ENCODE assay signal across 13 cellular contexts in the genomic region with DNA sequence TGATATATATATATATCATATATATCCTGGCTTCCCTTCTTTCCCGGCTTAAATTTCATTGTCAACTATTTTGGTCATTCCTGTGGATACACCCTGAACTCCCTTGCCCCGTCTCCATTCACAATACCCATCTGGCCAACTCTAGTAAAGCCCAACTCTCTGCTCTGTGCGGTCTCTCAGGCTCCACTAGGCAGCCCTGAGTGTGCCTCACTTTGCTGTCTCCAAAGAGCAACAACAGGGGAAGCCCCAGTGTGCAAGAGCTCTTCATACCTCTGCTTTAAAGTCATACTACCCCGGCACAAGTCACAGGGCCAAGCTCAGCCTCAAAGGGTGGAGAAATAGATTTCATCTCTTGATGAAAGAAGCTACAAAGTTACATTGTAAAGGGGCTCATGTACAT. TPM values are rescaled to one million over a fixed set of nuclear protein-coding genes. Genes with fewer than 3 reads are reported as not detected.
DNase-seq lines count a peak whose midpoint lies in the region; ATAC-seq, FAIRE-seq and TF ChIP-seq lines count a peak whose summit lies in the region.
"Had no signal": no experiment of that assay in that cellular context is flagged by ENCODE, and none has a peak within 500 bp of the region (broad histone marks: within the 10 kb centered on the region; RNA-seq: fewer than 3 reads in every experiment).

No MANE protein-coding gene starts in this region.

- H3K36me3 Mint-ChIP-seq in GM23338 (ENCODE audit: low read depth) (no peaks in the 10 kb centered on the region), T-helper 17 cell (ENCODE audit: low read depth) (no peaks in the 10 kb centered on the region)
- H3K36me3 Mint-ChIP-seq: natural killer cell; stimulated activated effector memory CD8-positive, alpha-beta T cell treated with anti-CD3 and anti-CD28 coated beads, Interleukin-12 subunit alpha, Interleukin-12 subunit beta, amount 100 ng/mL, for 72 hours had no signal

- no peak for TF ChIP-seq CTCF in GM23338 (conservative IDR thresholded peaks at IDR 0.05; ENCODE audit: low read depth in 2 of 2)
- TF ChIP-seq CTCF in H1 (IDR thresholded peaks at IDR 0.05; ENCODE audit: control extremely low read depth in 1 of 3, insufficient read depth in 1 of 3, low read depth in 1 of 3, low read length in 3 of 3): no peak
- TF ChIP-seq CTCF in smooth muscle cell (IDR thresholded peaks at IDR 0.05; ENCODE audit: borderline replicate concordance, insufficient read depth, poor library complexity, severe bottlenecking): no peak

- H3K79me2 ChIP-seq in GM23338 (replicated peaks; ENCODE audit: insufficient read depth) (no peaks in the 10 kb centered on the region), H1 (ENCODE audit: control insufficient read depth in 1 of 2, insufficient read depth in 2 of 2, low read length in 2 of 2) (no peaks in the 10 kb centered on the region), smooth muscle cell (ENCODE audit: low read depth) (no peaks in the 10 kb centered on the region)

- POLR2A ChIA-PET in H1 (lab: Charles Lee; ENCODE audit: partially characterized antibody): interaction anchor here (0.7 to 1.8 kb wide), 4 partner anchors 15 to 20 kb away, joined by 3 to 7 read pairs (median 3); partner anchors contain the start of gene FEM1B

- no peak overlapping the region for H2BK5ac ChIP-seq in H1 (ENCODE audit: low read depth, low read length)

- no peak for TF ChIP-seq POLR2A in H1 (IDR thresholded peaks at IDR 0.05; ENCODE audit: control extremely low read depth in 1 of 2, low read depth in 2 of 2, low read length in 2 of 2)

- no peak overlapping the region for H4K8ac ChIP-seq in H1 (ENCODE audit: extremely low read depth, insufficient read depth, low read length)

- H2BK12ac ChIP-seq in H1 (ENCODE audit: low read depth, low read length): no peak overlapping the region

- H3K56ac ChIP-seq in H1 (replicated peaks; ENCODE audit: insufficient read length, low read depth, low read length): no peak overlapping the region

- H3K23me2 ChIP-seq in H1 (ENCODE audit: low read depth, low read length): no peaks in the 10 kb centered on the region; the same call in 1 of the 2 replicates

- TF ChIP-seq RAD21 in H1 (IDR thresholded peaks at IDR 0.05 in 1 of 2, conservative IDR thresholded peaks at IDR 0.05 in 1 of 2; ENCODE audit: low read depth in 2 of 2, low read length in 2 of 2): no peak

- H3K18ac ChIP-seq in H1 (ENCODE audit: extremely low read depth, low read length): no peak overlapping the region

- H4K5ac ChIP-seq in H1 (ENCODE audit: insufficient read length, low read depth, low read length): peak overlapping the region; percentile 13

- H3K4me1 ChIP-seq in GM23338 (ENCODE audit: insufficient read depth): peaks cover 10% of the 10 kb centered on the region
- peaks cover 3 to 15% (median 9%) of the 10 kb centered on the region in 4 experiments; a peak in 6 of 7 replicates for H3K4me1 ChIP-seq in H1 (replicated peaks in 1 of 4; ENCODE audit: control insufficient read depth in 3 of 4, insufficient read depth in 4 of 4, low read length in 3 of 4)
- peaks cover 10% of the 10 kb centered on the region for H3K4me1 ChIP-seq in smooth muscle cell (ENCODE audit: low read depth)
- H3K4me1 ChIP-seq: Peyer's patch had no signal

- H3K9me3 Mint-ChIP-seq in GM23338: no peaks in the 10 kb centered on the region
- H3K9me3 Mint-ChIP-seq: central memory CD8-positive, alpha-beta T cell; natural killer cell; stimulated activated effector memory CD8-positive, alpha-beta T cell treated with anti-CD3 and anti-CD28 coated beads, Interleukin-12 subunit alpha, Interleukin-12 subunit beta, amount 100 ng/mL, for 72 hours had no signal

- no peak overlapping the region for H2BK15ac ChIP-seq in H1 (ENCODE audit: low read length)

- peak overlapping the region; percentile 80; the same call in 1 of the 2 replicates for H2BK20ac ChIP-seq in H1 (ENCODE audit: low read length)

- H3K4me3 Mint-ChIP-seq in GM23338 (no peak overlapping the region), T-helper 17 cell (peak overlapping the region; percentile 64)
- H3K4me3 Mint-ChIP-seq: central memory CD8-positive, alpha-beta T cell; natural killer cell; stimulated activated effector memory CD8-positive, alpha-beta T cell treated with anti-CD3 and anti-CD28 coated beads, Interleukin-12 subunit alpha, Interleukin-12 subunit beta, amount 100 ng/mL, for 72 hours had no signal

- H3K9me3 ChIP-seq in T-helper 17 cell (ENCODE audit: control insufficient read depth, low read length, poor library complexity, severe bottlenecking) (no peaks in the 10 kb centered on the region), H1 (ENCODE audit: insufficient read depth in 2 of 2, low read depth in 1 of 2, low read length in 1 of 2) (no peaks in the 10 kb centered on the region; a peak in 1 of 4 replicates), smooth muscle cell (replicated peaks; ENCODE audit: low read depth) (no peaks in the 10 kb centered on the region)
- H3K9me3 ChIP-seq: esophagus squamous epithelium, Peyer's patch, spleen had no signal

- no peak overlapping the region for H2BK120ac ChIP-seq in H1 (replicated peaks; ENCODE audit: low read depth, low read length)

- H3F3A ChIP-seq in GM23338 (replicated peaks; ENCODE audit: low read depth) (no peaks in the 10 kb centered on the region), smooth muscle cell (ENCODE audit: low read depth) (peaks cover 5% of the 10 kb centered on the region)

- H3K27me3 Mint-ChIP-seq in GM23338 (ENCODE audit: insufficient read depth, low read depth, poor library complexity) (no peaks in the 10 kb centered on the region), T-helper 17 cell (no peaks in the 10 kb centered on the region)

- H3K23ac ChIP-seq in H1 (ENCODE audit: insufficient read length): no peak overlapping the region

- H4K20me1 ChIP-seq in GM23338 (replicated peaks; ENCODE audit: insufficient read depth) (no peaks in the 10 kb centered on the region), H1 (replicated peaks in 1 of 2; ENCODE audit: control insufficient read depth in 1 of 2, insufficient read depth in 2 of 2, low read length in 2 of 2) (no peaks in the 10 kb centered on the region), smooth muscle cell (ENCODE audit: low read depth) (no peaks in the 10 kb centered on the region)

- FAIRE-seq in H1 (lab: Jason Lieb, UNC): no peak

- no peak overlapping the region for H3K14ac ChIP-seq in H1 (ENCODE audit: insufficient read length)

- no peaks in the 10 kb centered on the region for H3K27me3 ChIP-seq in GM23338 (ENCODE audit: insufficient read depth)
- H3K27me3 ChIP-seq in H1 (replicated peaks in 1 of 4; ENCODE audit: control insufficient read depth in 3 of 4, extremely low read depth in 1 of 4, insufficient read depth in 3 of 4, low read length in 3 of 4): no peaks in the 10 kb centered on the region
- no peaks in the 10 kb centered on the region for H3K27me3 ChIP-seq in smooth muscle cell (ENCODE audit: low read depth)
- H3K27me3 ChIP-seq: esophagus squamous epithelium, Peyer's patch had no signal

- no peak for TF ChIP-seq EP300 in H1 (IDR thresholded peaks at IDR 0.05; ENCODE audit: borderline replicate concordance in 1 of 2, low read depth in 2 of 2, low read length in 2 of 2)

- no peak overlapping the region for H3K4ac ChIP-seq in H1 (replicated peaks; ENCODE audit: insufficient read length, low read depth, low read length)

- H3K36me3 ChIP-seq in GM23338 (ENCODE audit: insufficient read depth) (no peaks in the 10 kb centered on the region), H1 (ENCODE audit: control insufficient read depth in 2 of 4, insufficient read depth in 4 of 4, low read length in 3 of 4) (no peaks in the 10 kb centered on the region), smooth muscle cell (ENCODE audit: low read depth) (no peaks in the 10 kb centered on the region)
- H3K36me3 ChIP-seq: esophagus squamous epithelium, Peyer's patch, spleen had no signal

- no peak; the same call in 2 of the 3 replicates for ATAC-seq in GM23338
- peak; percentile 76 for ATAC-seq in T-helper 17 cell
- no peak for ATAC-seq in GM18511 (IDR thresholded peaks at IDR 0.05; ENCODE audit: unreplicated experiment)
- ATAC-seq in HG03135 (IDR thresholded peaks at IDR 0.05; ENCODE audit: unreplicated experiment): no peak
- ATAC-seq: natural killer cell; stimulated activated effector memory CD8-positive, alpha-beta T cell treated with anti-CD3 and anti-CD28 coated beads, Interleukin-12 subunit alpha, Interleukin-12 subunit beta, amount 100 ng/mL, for 72 hours had no signal

- H3K79me1 ChIP-seq in H1 (ENCODE audit: low read depth, low read length): no peaks in the 10 kb centered on the region

- no peaks in the 10 kb centered on the region for H3K9me2 ChIP-seq in GM23338 (ENCODE audit: insufficient read depth)

- peaks cover 20% of the 10 kb centered on the region; the same call in 2 of the 3 replicates for H3K4me1 Mint-ChIP-seq in GM23338
- H3K4me1 Mint-ChIP-seq in T-helper 17 cell: peaks cover 9% of the 10 kb centered on the region
- H3K4me1 Mint-ChIP-seq: central memory CD8-positive, alpha-beta T cell; stimulated activated effector memory CD8-positive, alpha-beta T cell treated with anti-CD3 and anti-CD28 coated beads, Interleukin-12 subunit alpha, Interleukin-12 subunit beta, amount 100 ng/mL, for 72 hours had no signal

- peak overlapping the region; percentile 55; the same call in 1 of the 2 replicates for H3K27ac ChIP-seq in GM23338 (ENCODE audit: low read depth)
- no peak overlapping the region for H3K27ac ChIP-seq in H1 (ENCODE audit: low read depth, low read length)
- H3K27ac ChIP-seq in smooth muscle cell (ENCODE audit: low read depth): no peak overlapping the region
- H3K27ac ChIP-seq: Peyer's patch had no signal

- no peak for DNase-seq in GM23338 (ENCODE audit: low spot score)
- no peak for DNase-seq in T-helper 17 cell
- DNase-seq in H1 (ENCODE audit: low read depth in 1 of 2, low spot score in 2 of 2): no peak
- no peak for DNase-seq in smooth muscle cell (lab: John Stamatoyannopoulos, UW; ENCODE audit: unreplicated experiment)
- DNase-seq in NK-92 (lab: John Stamatoyannopoulos, UW; ENCODE audit: unreplicated experiment): no peak
- DNase-seq: esophagus squamous epithelium, natural killer cell, Peyer's patch, spleen had no signal

- H3K27ac Mint-ChIP-seq in GM23338: 0 out of 2 replicates have a peak overlapping the region, but pooled peaks have one; percentile 34
- no peak overlapping the region for H3K27ac Mint-ChIP-seq in T-helper 17 cell
- H3K27ac Mint-ChIP-seq: natural killer cell; stimulated activated effector memory CD8-positive, alpha-beta T cell treated with anti-CD3 and anti-CD28 coated beads, Interleukin-12 subunit alpha, Interleukin-12 subunit beta, amount 100 ng/mL, for 72 hours had no signal

- 0 out of 2 replicates have a peak overlapping the region, but pooled peaks have one; percentile 43 for H2AFZ ChIP-seq in GM23338
- H2AFZ ChIP-seq in H1 (ENCODE audit: low read length): no peak overlapping the region
- peak overlapping the region; percentile 23 for H2AFZ ChIP-seq in smooth muscle cell (ENCODE audit: low read depth)

- WGBS in H1 (ENCODE audit: extremely low coverage in 1 of 2, insufficient coverage in 1 of 2, insufficient read length in 1 of 2, insufficient replicate concordance in 2 of 2, low coverage in 1 of 2, low lambda C conversion rate in 2 of 2, missing lambda C conversion rate in 1 of 2), 2 experiments: 88% methylated on average over 4 of the region's 4 CpGs; no CpG with 5 or more reads in 1 of the 2 experiments
- WGBS in smooth muscle cell (ENCODE audit: low lambda C conversion rate): 71% methylated on average over 4 of the region's 4 CpGs

- H4K91ac ChIP-seq in H1 (replicated peaks; ENCODE audit: insufficient read length, low read length): no peak overlapping the region

- H3K4me3 ChIP-seq in GM23338 (no peak overlapping the region), H1 (ENCODE audit: extremely low read depth in 1 of 4, insufficient read depth in 2 of 4, low read depth in 3 of 4, low read length in 4 of 4) (no peak overlapping the region), smooth muscle cell (no peak overlapping the region)
- H3K4me3 ChIP-seq: esophagus squamous epithelium, Peyer's patch, spleen had no signal

- peak overlapping the region in 1 of 4 experiments; percentile 18; a peak in 1 of 7 replicates for H3K9ac ChIP-seq in H1 (replicated peaks in 1 of 4; ENCODE audit: extremely low read depth in 1 of 4, low read depth in 3 of 4, low read length in 3 of 4)
- H3K9ac ChIP-seq in smooth muscle cell (ENCODE audit: low read depth): no peak overlapping the region

- CTCF ChIA-PET in H1 (lab: Charles Lee; ENCODE audit: partially characterized antibody): interaction anchor here (0.9 to 2.2 kb wide), 5 partner anchors 12 to 58 kb away, joined by 3 to 11 read pairs (median 3); no protein-coding TSS in a partner anchor

- H2AK5ac ChIP-seq in H1 (ENCODE audit: low read depth, low read length): no peak overlapping the region

- H3K4me2 ChIP-seq in GM23338 (no peak overlapping the region), H1 (ENCODE audit: insufficient read depth in 1 of 2, low read depth in 2 of 2, low read length in 2 of 2) (no peak overlapping the region), smooth muscle cell (no peak overlapping the region)

RNA-seq across cellular contexts. Expression of gene FEM1B, which starts 18.9 kb away (rescaled TPM):
- total RNA-seq in GM23338 (2014; rRNA removed; shearing (Covaris generic)): 82.0 and 82.4 TPM in 2 replicates
- polyA plus RNA-seq in GM23338 (2016; fragmentation: Nextera tagmentation; extraction: Ambion mirVana) (11.6 and 13.0 TPM in 2 replicates), H1 (2011; rRNA removed) (21.2 and 36.1 TPM in 2 replicates), smooth muscle cell (13.0 and 15.7 TPM in 2 replicates)
- total RNA-seq in T-helper 17 cell (10 to 100 TPM; 62.4 to 73.0 TPM), smooth muscle cell (41.4 and 50.0 TPM in 2 replicates)
- total RNA-seq in H1 (2021; fragmentation: NEBNext Ultra II Directional; extraction: Animal tissue kit (Norgen Biotek cat#: 25700)): 72.9 and 83.8 TPM in 2 replicates
- 36.7 TPM for polyA plus RNA-seq in H1 (2011; cell fraction: cytosol; rRNA removed)
- 75.5 TPM for polyA plus RNA-seq in H1 (2011; cell fraction: nucleus; rRNA removed)
- 42.3 to 65.4 TPM (median 49.3 TPM) in 4 replicates for polyA plus RNA-seq in H1 (2012, experiment 1 of 2)
- polyA plus RNA-seq in H1 (2012, experiment 2 of 2): 2.1 TPM
- polyA plus RNA-seq in H1 (2013, experiment 1 of 2): 28.4 TPM
- 27.2 TPM for polyA plus RNA-seq in H1 (2013, experiment 2 of 2)
- 568 and 799 TPM in 2 replicates for polyA minus RNA-seq in H1 (2011; rRNA and poly(A)+ RNA removed)
- 135 TPM for polyA minus RNA-seq in H1 (2011; cell fraction: cytosol; rRNA and poly(A)+ RNA removed)
- polyA minus RNA-seq in H1 (2011; cell fraction: nucleus; rRNA and poly(A)+ RNA removed): 269 TPM

RNA-seq across cellular contexts. Expression of gene CLN6, which starts 29.2 kb away (rescaled TPM):
- 69.5 and 87.4 TPM in 2 replicates for total RNA-seq in GM23338 (2014; rRNA removed; shearing (Covaris generic))
- 20.0 and 20.7 TPM in 2 replicates for polyA plus RNA-seq in GM23338 (2016; fragmentation: Nextera tagmentation; extraction: Ambion mirVana)
- 10 to 100 TPM; 14.3 to 14.6 TPM for total RNA-seq in T-helper 17 cell
- total RNA-seq in H1 (2021; fragmentation: NEBNext Ultra II Directional; extraction: Animal tissue kit (Norgen Biotek cat#: 25700)): 60.0 and 62.3 TPM in 2 replicates
- 137 and 140 TPM in 2 replicates for polyA plus RNA-seq in H1 (2011; rRNA removed)
- polyA plus RNA-seq in H1 (2011; cell fraction: cytosol; rRNA removed): 83.3 TPM
- 151 TPM for polyA plus RNA-seq in H1 (2011; cell fraction: nucleus; rRNA removed)
- polyA plus RNA-seq in H1 (2012, experiment 1 of 2): 40.9 to 66.3 TPM (median 64.6 TPM) in 4 replicates
- 62.3 TPM for polyA plus RNA-seq in H1 (2012, experiment 2 of 2)
- 62.0 TPM for polyA plus RNA-seq in H1 (2013, experiment 1 of 2)
- polyA plus RNA-seq in H1 (2013, experiment 2 of 2): 74.5 TPM
- polyA minus RNA-seq in H1 (2011; rRNA and poly(A)+ RNA removed): 182 and 205 TPM in 2 replicates
- polyA minus RNA-seq in H1 (2011; cell fraction: cytosol; rRNA and poly(A)+ RNA removed): 53.9 TPM
- 87.0 TPM for polyA minus RNA-seq in H1 (2011; cell fraction: nucleus; rRNA and poly(A)+ RNA removed)
- 11.5 and 15.2 TPM in 2 replicates for total RNA-seq in smooth muscle cell
- polyA plus RNA-seq in smooth muscle cell: 2.5 and 3.0 TPM in 2 replicates

RNA-seq across cellular contexts. Expression of gene CALML4, which starts 53.6 kb away (rescaled TPM):
- 13.4 and 15.8 TPM in 2 replicates for total RNA-seq in GM23338 (2014; rRNA removed; shearing (Covaris generic))
- polyA plus RNA-seq in GM23338 (2016; fragmentation: Nextera tagmentation; extraction: Ambion mirVana) (15.0 and 16.2 TPM in 2 replicates), H1 (2011; rRNA removed) (3.5 and 3.8 TPM in 2 replicates), smooth muscle cell (2.6 and 3.2 TPM in 2 replicates)
- total RNA-seq in T-helper 17 cell (1 to 10 TPM; 2.4 to 2.6 TPM), smooth muscle cell (1.3 and 2.2 TPM in 2 replicates)
- 9.3 and 12.5 TPM in 2 replicates for total RNA-seq in H1 (2021; fragmentation: NEBNext Ultra II Directional; extraction: Animal tissue kit (Norgen Biotek cat#: 25700))
- 6.9 TPM for polyA plus RNA-seq in H1 (2011; cell fraction: cytosol; rRNA removed)
- 9.3 TPM for polyA plus RNA-seq in H1 (2011; cell fraction: nucleus; rRNA removed)
- 9.9 to 16.6 TPM (median 13.0 TPM) in 4 replicates for polyA plus RNA-seq in H1 (2012, experiment 1 of 2)
- polyA plus RNA-seq in H1 (2012, experiment 2 of 2): 5.2 TPM
- 21.4 TPM for polyA plus RNA-seq in H1 (2013, experiment 1 of 2)
- polyA plus RNA-seq in H1 (2013, experiment 2 of 2): 22.4 TPM
- 4.7 and 5.8 TPM in 2 replicates for polyA minus RNA-seq in H1 (2011; rRNA and poly(A)+ RNA removed)
- polyA minus RNA-seq in H1 (2011; cell fraction: cytosol; rRNA and poly(A)+ RNA removed): 4.7 TPM
- polyA minus RNA-seq in H1 (2011; cell fraction: nucleus; rRNA and poly(A)+ RNA removed): 10.9 TPM
